Comparison of ENCODE assay signal across 14 cellular contexts in the genomic region with DNA sequence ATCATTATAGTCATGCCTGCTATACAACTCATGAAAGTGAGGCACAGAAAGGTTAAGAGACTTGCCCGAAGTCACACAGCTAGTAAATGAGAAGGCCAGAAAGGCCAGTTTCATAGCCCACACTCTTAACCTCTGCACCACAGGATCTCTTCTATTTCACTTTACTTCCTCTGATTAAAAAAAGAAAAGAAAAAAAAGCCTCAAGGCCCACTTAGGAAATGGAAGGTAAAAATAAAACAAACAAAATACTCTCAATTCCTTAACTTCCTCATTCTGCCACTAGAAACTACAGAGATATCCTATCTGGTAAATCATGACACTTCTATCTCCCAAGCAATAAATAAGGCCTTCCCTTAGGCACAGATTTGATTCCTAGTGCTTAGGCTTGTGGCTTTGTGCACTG. TPM values are rescaled to one million over a fixed set of nuclear protein-coding genes. Genes with fewer than 3 reads are reported as not detected.
DNase-seq lines count a peak whose midpoint lies in the region; ATAC-seq and TF ChIP-seq lines count a peak whose summit lies in the region.
"Had no signal": no experiment of that assay in that cellular context is flagged by ENCODE, and none has a peak within 500 bp of the region (broad histone marks: within the 10 kb centered on the region; RNA-seq: fewer than 3 reads in every experiment).

No MANE protein-coding gene starts in this region.

- no peaks in the 10 kb centered on the region for H3K9me3 Mint-ChIP-seq in chondrocyte (ENCODE audit: low read depth)

- no peak for DNase-seq in GM23248
- DNase-seq in MV-4-11 (lab: John Stamatoyannopoulos, UW) = peak; percentile 92
- no peak for DNase-seq in chondrocyte (ENCODE audit: low spot score)
- DNase-seq in COR-L47 (lab: John Stamatoyannopoulos, UW) = no peak
- no peak for DNase-seq in NCI-H2196 (lab: John Stamatoyannopoulos, UW; ENCODE audit: unreplicated experiment)
- DNase-seq: activated CD4-positive, alpha-beta T cell treated with anti-CD3 and anti-CD28 coated beads, Interleukin-2, amount 50 U/mL, for 48 hours; adrenal gland; CD4-positive, CD25-positive, alpha-beta regulatory T cell; EL; glutamatergic neuron; testis had no signal

- H3K27me3 ChIP-seq in GM23248 (replicated peaks; ENCODE audit: insufficient read depth) = no peaks in the 10 kb centered on the region
- H3K27me3 ChIP-seq in stomach smooth muscle (ENCODE audit: control insufficient read depth in 1 of 2, insufficient read depth in 2 of 2, low read length in 2 of 2) = no peaks in the 10 kb centered on the region
- H3K27me3 ChIP-seq: adrenal gland, testis had no signal

- H4K20me1 ChIP-seq in GM23248 (ENCODE audit: insufficient read depth) = no peaks in the 10 kb centered on the region

- H2AFZ ChIP-seq in GM23248 = peak overlapping the region; percentile 39; the same call in 1 of the 2 replicates

- no peak overlapping the region for H3K9ac ChIP-seq in GM23248
- H3K9ac ChIP-seq in stomach smooth muscle (ENCODE audit: low read length in 2 of 2) = peak overlapping the region in 1 of 2 donors; percentile 20

- ATAC-seq in GM19395 (IDR thresholded peaks at IDR 0.05; ENCODE audit: unreplicated experiment) = no peak

- H3K9me3 ChIP-seq in GM23248 (ENCODE audit: low read depth) (no peaks in the 10 kb centered on the region), stomach smooth muscle (ENCODE audit: control insufficient read depth in 2 of 2, low read length in 2 of 2) (no peaks in the 10 kb centered on the region)
- H3K9me3 ChIP-seq: adrenal gland, testis had no signal

- H3K27ac ChIP-seq in GM23248 (no peak overlapping the region), stomach smooth muscle (ENCODE audit: low read length) (peak overlapping the region; percentile 42)
- H3K27ac ChIP-seq: adrenal gland, RWPE1, testis had no signal

- H3F3A ChIP-seq in GM23248 (ENCODE audit: insufficient read depth) = peaks cover 31% of the 10 kb centered on the region

- peaks cover 55% of the 10 kb centered on the region for H3K4me1 Mint-ChIP-seq in chondrocyte (ENCODE audit: low read depth)
- H3K4me1 Mint-ChIP-seq: CD4-positive, CD25-positive, alpha-beta regulatory T cell had no signal

- H3K36me3 ChIP-seq in GM23248 (ENCODE audit: low read depth) = no peaks in the 10 kb centered on the region
- no peaks in the 10 kb centered on the region for H3K36me3 ChIP-seq in stomach smooth muscle (ENCODE audit: control insufficient read depth in 2 of 2, insufficient read depth in 2 of 2, low read length in 2 of 2)
- H3K36me3 ChIP-seq: adrenal gland had no signal

- H3K4me1 ChIP-seq in GM23248 (ENCODE audit: insufficient read depth) (peaks cover 32% of the 10 kb centered on the region), stomach smooth muscle (ENCODE audit: control insufficient read depth, insufficient read depth, low read length) (peaks cover 28% of the 10 kb centered on the region)
- H3K4me1 ChIP-seq: testis had no signal

- 88 to 95% methylated on average over 1 of the region's 1 CpG for whole genome bisulfite sequencing in GM23248 (ENCODE audit: low coverage in 1 of 2, low lambda C conversion rate in 2 of 2, missing lambda C conversion rate in 2 of 2), 2 experiments

- H3K4me3 Mint-ChIP-seq in chondrocyte (ENCODE audit: unreplicated experiment) = no peak overlapping the region
- H3K4me3 Mint-ChIP-seq: CD4-positive, CD25-positive, alpha-beta regulatory T cell had no signal

- H3K36me3 Mint-ChIP-seq in chondrocyte (ENCODE audit: low read depth) = no peaks in the 10 kb centered on the region
- H3K36me3 Mint-ChIP-seq: CD4-positive, CD25-positive, alpha-beta regulatory T cell had no signal

- in situ Hi-C loops in GM23248 (cut with MboI) = no loop called here

- H3K79me2 ChIP-seq in GM23248 (ENCODE audit: insufficient read depth) = no peaks in the 10 kb centered on the region

- no peaks in the 10 kb centered on the region for H3K9me2 ChIP-seq in GM23248 (ENCODE audit: insufficient read depth)

- no peak for TF ChIP-seq CTCF in chondrocyte (IDR thresholded peaks at IDR 0.05)

- no peaks in the 10 kb centered on the region for H3K27me3 Mint-ChIP-seq in chondrocyte (ENCODE audit: low read depth)

- peak overlapping the region; percentile 64 for H3K27ac Mint-ChIP-seq in chondrocyte (ENCODE audit: unreplicated experiment)
- H3K27ac Mint-ChIP-seq: CD4-positive, CD25-positive, alpha-beta regulatory T cell had no signal

- H3K4me2 ChIP-seq in GM23248 (ENCODE audit: unreplicated experiment) = no peak overlapping the region

- H3K4me3 ChIP-seq in GM23248 (no peak overlapping the region), stomach smooth muscle (ENCODE audit: low read length in 2 of 2) (no peak overlapping the region)
- H3K4me3 ChIP-seq: adrenal gland, testis had no signal

RNA-seq across cellular contexts. Expression of gene ENAH, which starts 7.6 kb away (rescaled TPM):
- 113 and 125 TPM in 2 replicates for total RNA-seq in GM23248 (2014; rRNA removed; shearing (Covaris generic))
- 35.5 and 40.1 TPM in 2 replicates for polyA plus RNA-seq in GM23248 (2016; fragmentation: Nextera tagmentation; extraction: Ambion mirVana)
- 208 to 457 TPM (median 434 TPM) in 3 replicates for total RNA-seq in chondrocyte
- total RNA-seq: CD4-positive, CD25-positive, alpha-beta regulatory T cell had no signal
